Comparison of ENCODE assay signal across 9 cellular contexts in the genomic region with DNA sequence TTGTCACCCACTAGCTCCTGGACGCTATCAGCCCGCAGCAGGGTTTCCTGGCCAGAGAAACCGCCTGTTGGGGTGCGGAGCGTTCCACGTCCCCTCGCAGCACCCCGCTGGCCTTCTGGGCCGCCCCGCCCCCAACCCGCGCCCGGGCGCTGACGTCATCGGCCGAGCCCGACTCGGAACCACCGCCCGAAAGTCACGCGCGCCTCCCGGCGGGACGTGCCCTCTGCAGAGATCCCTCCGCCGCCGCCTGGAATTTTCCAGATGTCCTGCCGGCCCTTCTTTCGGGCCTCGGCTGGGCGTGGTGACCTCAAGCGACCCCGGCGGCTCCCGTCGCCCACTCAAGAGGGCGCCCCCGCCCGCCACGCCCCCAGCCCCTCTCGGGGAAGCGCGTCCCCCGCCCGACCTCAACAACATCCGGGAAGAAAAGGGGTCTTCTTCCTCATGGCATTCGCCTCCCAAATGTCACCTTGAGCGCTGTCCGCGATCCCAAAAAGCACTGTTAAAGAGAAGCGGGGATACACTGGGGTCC. TPM values are rescaled to one million over a fixed set of nuclear protein-coding genes. Genes with fewer than 3 reads are reported as not detected.
A peak's percentile ranks its signal among the peaks of the same experiment; 100 is the strongest.
DNase-seq lines count a peak whose midpoint lies in the region; ATAC-seq, FAIRE-seq and TF ChIP-seq lines count a peak whose summit lies in the region.
"Had no signal": no experiment of that assay in that cellular context is flagged by ENCODE, and none has a peak within 500 bp of the region (broad histone marks: within the 10 kb centered on the region; RNA-seq: fewer than 3 reads in every experiment).

No MANE protein-coding gene starts in this region.

- H3K27me3 Mint-ChIP-seq in CD8-positive, alpha-beta memory T cell, result peaks cover 0 to 24% of the 10 kb centered on the region in 2 donors
- peaks cover 10% of the 10 kb centered on the region for H3K27me3 Mint-ChIP-seq in MCF 10A (ENCODE audit: insufficient read depth, unreplicated experiment)

- peaks cover 52% of the 10 kb centered on the region for H3K4me1 ChIP-seq in CD8-positive, alpha-beta memory T cell (ENCODE audit: insufficient read depth, low read length)
- peaks cover 44% of the 10 kb centered on the region for H3K4me1 ChIP-seq in skeletal muscle satellite cell (ENCODE audit: control insufficient read depth, insufficient read depth, low read length)

- peak; percentile 85 to 91 (median 88) for DNase-seq in CD8-positive, alpha-beta memory T cell
- DNase-seq in H54 (ENCODE audit: insufficient read length, low spot score), result peak; percentile 45
- DNase-seq in NCI-H1694 treated with DMSO at 0.1 percent for 48 hours (lab: John Stamatoyannopoulos, UW), result peak; percentile 81
- peak; percentile 3 for DNase-seq in WERI-Rb-1
- DNase-seq in MCF 10A (ENCODE audit: unreplicated experiment), result peak; percentile 93

- peak overlapping the region; percentile 86 for H3K4me2 ChIP-seq in skeletal muscle satellite cell (ENCODE audit: low read length)

- peaks cover 0 to 4% (median 0%) of the 10 kb centered on the region in 5 donors for H3K9me3 Mint-ChIP-seq in CD8-positive, alpha-beta memory T cell
- H3K9me3 Mint-ChIP-seq in MCF 10A (ENCODE audit: unreplicated experiment), result no peaks in the 10 kb centered on the region

- no peak for FAIRE-seq in H54 (lab: Jason Lieb, UNC)
- FAIRE-seq: endometrium had no signal

- H3K9me3 ChIP-seq in CD8-positive, alpha-beta memory T cell (ENCODE audit: low read length), result no peaks in the 10 kb centered on the region
- H3K9me3 ChIP-seq in WERI-Rb-1 (ENCODE audit: severe bottlenecking), result peaks cover 4% of the 10 kb centered on the region
- no peaks in the 10 kb centered on the region for H3K9me3 ChIP-seq in iPS-18c (ENCODE audit: control insufficient read depth, insufficient read depth, low read length)
- H3K9me3 ChIP-seq in skeletal muscle satellite cell (replicated peaks; ENCODE audit: low read length), result no peaks in the 10 kb centered on the region

- peak overlapping the region; percentile 98 for H3K9ac ChIP-seq in skeletal muscle satellite cell (ENCODE audit: low read depth, low read length)

- H3K36me3 Mint-ChIP-seq in CD8-positive, alpha-beta memory T cell, result peaks cover 23 to 59% (median 28%) of the 10 kb centered on the region in 3 donors
- peaks cover 53% of the 10 kb centered on the region for H3K36me3 Mint-ChIP-seq in MCF 10A (ENCODE audit: insufficient read depth, unreplicated experiment)

- TF ChIP-seq CTCF in WERI-Rb-1 (IDR thresholded peaks at IDR 0.05; ENCODE audit: low read depth, low read length), result no peak
- TF ChIP-seq CTCF in MCF 10A (IDR thresholded peaks at IDR 0.05; ENCODE audit: unreplicated experiment), result no peak

- BruUV-seq in MCF 10A (replicated peaks; lab: Mats Ljungman, UMichigan), result no TSS peak

- H3K27me3 ChIP-seq in CD8-positive, alpha-beta memory T cell (ENCODE audit: insufficient read depth, low read length, poor library complexity, severe bottlenecking), result no peaks in the 10 kb centered on the region
- H3K27me3 ChIP-seq in WERI-Rb-1 (ENCODE audit: insufficient read depth, low read depth, severe bottlenecking) (no peaks in the 10 kb centered on the region), skeletal muscle satellite cell (ENCODE audit: control insufficient read depth, insufficient read depth, low read length) (no peaks in the 10 kb centered on the region)

- peak overlapping the region; percentile 93 to 97 (median 94) for H3K4me3 Mint-ChIP-seq in CD8-positive, alpha-beta memory T cell
- peak overlapping the region; percentile 98 for H3K4me3 Mint-ChIP-seq in MCF 10A (ENCODE audit: unreplicated experiment)

- peak; percentile 52; the same call in 1 of the 2 replicates for TF ChIP-seq POLR2A in H54 (IDR thresholded peaks at IDR 0.05; ENCODE audit: low read depth, low read length)

- H3K4me1 Mint-ChIP-seq in CD8-positive, alpha-beta memory T cell, result peaks cover 54 to 61% (median 59%) of the 10 kb centered on the region in 3 donors
- peaks cover 28% of the 10 kb centered on the region for H3K4me1 Mint-ChIP-seq in MCF 10A (ENCODE audit: insufficient read depth, unreplicated experiment)

- POLR2A ChIA-PET in CD8-positive, alpha-beta memory T cell (lab: Charles Lee), result interaction anchor here (0.8 to 20.1 kb wide), 16 partner anchors 8 to 150 kb away, joined by 3 to 1366 read pairs (median 7); a partner anchor contains a TSS
- POLR2A ChIA-PET in MCF 10A (lab: Yijun Ruan, JAX), result interaction anchor here (0.5 to 21.4 kb wide), 21 partner anchors 5 to 469 kb away, joined by 3 to 2994 read pairs (median 6); a partner anchor contains a TSS

- peak overlapping the region; percentile 94 to 100 (median 97) for H3K27ac Mint-ChIP-seq in CD8-positive, alpha-beta memory T cell
- peak overlapping the region; percentile 99 for H3K27ac Mint-ChIP-seq in MCF 10A (ENCODE audit: low read depth, unreplicated experiment)

- CTCF ChIA-PET in CD8-positive, alpha-beta memory T cell (lab: Charles Lee), result interaction anchor here (0.6 to 11.7 kb wide), 6 partner anchors 11 to 80 kb away, joined by 3 to 448 read pairs (median 4); a partner anchor contains a TSS
- CTCF ChIA-PET in MCF 10A (lab: Yijun Ruan, JAX), result interaction anchor here (0.6 to 1.1 kb wide), 2 partner anchors 77 to 87 kb away, joined by 3 to 4 read pairs; a partner anchor contains a TSS

- ATAC-seq in GM21528 (IDR thresholded peaks at IDR 0.05; ENCODE audit: low FRiP score, unreplicated experiment), result no peak

- peak overlapping the region; percentile 98 for H3K27ac ChIP-seq in CD8-positive, alpha-beta memory T cell (ENCODE audit: low read depth, low read length)
- peak overlapping the region; percentile 96; the same call in 1 of the 2 replicates for H3K27ac ChIP-seq in WERI-Rb-1

- peaks cover 6% of the 10 kb centered on the region for H3K36me3 ChIP-seq in CD8-positive, alpha-beta memory T cell (ENCODE audit: insufficient read depth, low read length)
- no peaks in the 10 kb centered on the region for H3K36me3 ChIP-seq in WERI-Rb-1
- H3K36me3 ChIP-seq in skeletal muscle satellite cell (ENCODE audit: insufficient read depth, low read length), result peaks cover 44% of the 10 kb centered on the region

- peak overlapping the region; percentile 89 for H3K4me3 ChIP-seq in CD8-positive, alpha-beta memory T cell (ENCODE audit: low read length)
- H3K4me3 ChIP-seq in WERI-Rb-1 (ENCODE audit: low read depth, low read length), result no peak overlapping the region
- peak overlapping the region; percentile 65 for H3K4me3 ChIP-seq in iPS-18c (ENCODE audit: insufficient read depth, low read depth, low read length)
- peak overlapping the region; percentile 82 for H3K4me3 ChIP-seq in skeletal muscle satellite cell (ENCODE audit: low read length)

- intact Hi-C loops in MCF 10A (cut with micrococcal nuclease), result loop anchor here (1.0 to 2.0 kb wide), 2 partner anchors 77 to 85 kb away; a partner anchor contains a TSS

RNA-seq across cellular contexts. Expression of a gene that starts 0.4 kb away (rescaled TPM):
- 100 to 1,000 TPM; 196 to 204 TPM for total RNA-seq in CD8-positive, alpha-beta memory T cell
- polyA plus RNA-seq in CD8-positive, alpha-beta memory T cell, result 2.7 TPM
- total RNA-seq in MCF 10A (2022), result 1,026 and 1,292 TPM in 2 replicates
- total RNA-seq in skeletal muscle satellite cell (2012; rRNA removed), result 147 and 206 TPM in 2 replicates

RNA-seq across cellular contexts. Expression of a gene that starts 35.7 kb away (rescaled TPM):
- 10 to 100 TPM; 44.9 to 49.8 TPM for total RNA-seq in CD8-positive, alpha-beta memory T cell
- polyA plus RNA-seq in CD8-positive, alpha-beta memory T cell, result 60.6 TPM
- total RNA-seq in MCF 10A (2022), result 18.9 and 21.7 TPM in 2 replicates
- total RNA-seq in skeletal muscle satellite cell (2012; rRNA removed), result 40.3 and 51.8 TPM in 2 replicates

RNA-seq across cellular contexts. Expression of a gene that starts 39.7 kb away (rescaled TPM):
- 10 to 100 TPM; 13.3 to 13.8 TPM for total RNA-seq in CD8-positive, alpha-beta memory T cell
- polyA plus RNA-seq in CD8-positive, alpha-beta memory T cell, result 14.6 TPM
- total RNA-seq in MCF 10A (2022), result 3.9 and 4.9 TPM in 2 replicates
- 1.3 and 2.0 TPM in 2 replicates for total RNA-seq in skeletal muscle satellite cell (2012; rRNA removed)

Comparison
In these comparisons a context has a peak if more than half of its experiments do, and no peak if none do; other contexts are left out.
1. DNase-seq: peak in every context shown above with its lines; median percentile 93 in MCF 10A; 88 in CD8-positive, alpha-beta memory T cell; 81 in NCI-H1694 treated with DMSO at 0.1 percent for 48 hours; 45 in H54; 3 in WERI-Rb-1.